17 cellular contexts compared by ENCODE assay signal in the genomic region with DNA sequence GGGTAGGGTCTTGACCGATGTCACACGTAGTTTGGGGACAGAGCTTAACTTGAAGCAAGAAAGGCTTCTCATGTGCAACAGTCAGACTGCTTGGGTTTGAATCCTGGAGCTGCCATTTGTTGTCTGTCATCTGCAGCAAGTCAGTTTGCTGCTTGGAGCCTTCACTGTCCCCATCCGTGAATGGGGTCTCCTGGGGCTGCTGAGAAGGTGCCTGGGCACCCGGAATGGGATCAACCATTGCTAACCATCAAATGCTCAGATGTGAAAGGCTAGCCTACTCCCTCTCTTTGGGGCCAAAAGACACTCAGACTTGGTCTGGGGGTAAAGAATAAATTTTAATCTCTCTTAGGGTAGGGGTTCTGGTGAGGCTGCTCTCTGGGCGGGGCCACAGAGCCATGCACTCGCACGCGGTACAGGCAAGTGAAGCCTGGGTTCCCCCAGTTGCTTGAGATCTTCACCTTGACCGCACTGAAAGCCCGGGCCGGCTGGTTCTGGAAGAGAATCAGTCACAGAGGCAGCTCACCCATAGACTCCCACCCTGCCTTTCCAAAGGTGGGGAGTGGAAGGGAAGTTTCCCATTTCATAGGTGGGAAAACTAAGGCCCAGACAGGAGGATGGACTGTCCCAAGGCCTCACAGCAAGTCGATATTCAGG. TPM values are rescaled to one million over a fixed set of nuclear protein-coding genes. Genes with fewer than 3 reads are reported as not detected.
DNase-seq lines count a peak whose midpoint lies in the region; ATAC-seq, FAIRE-seq and TF ChIP-seq lines count a peak whose summit lies in the region.
"Had no signal": no experiment of that assay in that cellular context is flagged by ENCODE, and none has a peak within 500 bp of the region (broad histone marks: within the 10 kb centered on the region; RNA-seq: fewer than 3 reads in every experiment).

No MANE protein-coding gene starts in this region.

- H3K4me3 Mint-ChIP-seq in T-helper 17 cell: no peak overlapping the region
- H3K4me3 Mint-ChIP-seq: HFFc6 had no signal

- TF ChIP-seq EP300 in H1 (IDR thresholded peaks at IDR 0.05; ENCODE audit: borderline replicate concordance in 1 of 2, low read depth in 2 of 2, low read length in 2 of 2): no peak

- H3K4me3 ChIP-seq in cardiac muscle cell (no peak overlapping the region), H1 (ENCODE audit: extremely low read depth in 1 of 4, insufficient read depth in 2 of 4, low read depth in 3 of 4, low read length in 4 of 4) (no peak overlapping the region)
- H3K4me3 ChIP-seq: BLaER1 treated with 17β-estradiol and CSF1 and Interleukin-3, amounts not matched to agents 10 nM and 100 nM had no signal

- no peaks in the 10 kb centered on the region for H3K36me3 ChIP-seq in cardiac muscle cell
- no peaks in the 10 kb centered on the region for H3K36me3 ChIP-seq in H1 (ENCODE audit: control insufficient read depth in 2 of 4, insufficient read depth in 4 of 4, low read length in 3 of 4)
- H3K36me3 ChIP-seq: BLaER1 treated with 17β-estradiol and CSF1 and Interleukin-3, amounts not matched to agents 10 nM and 100 nM had no signal

- no peak overlapping the region for H2BK20ac ChIP-seq in H1 (ENCODE audit: low read length)

- H2BK15ac ChIP-seq in H1 (ENCODE audit: low read length): no peak overlapping the region

- no peak overlapping the region for H3K18ac ChIP-seq in H1 (ENCODE audit: extremely low read depth, low read length)

- no peak overlapping the region for H3K23ac ChIP-seq in H1 (ENCODE audit: insufficient read length)

- H3K9me3 ChIP-seq in cardiac muscle cell (ENCODE audit: low read depth) (no peaks in the 10 kb centered on the region), T-helper 17 cell (ENCODE audit: control insufficient read depth, low read length, poor library complexity, severe bottlenecking) (no peaks in the 10 kb centered on the region), H1 (ENCODE audit: insufficient read depth in 2 of 2, low read depth in 1 of 2, low read length in 1 of 2) (no peaks in the 10 kb centered on the region)
- H3K9me3 ChIP-seq: BLaER1 treated with 17β-estradiol and CSF1 and Interleukin-3, amounts not matched to agents 10 nM and 100 nM had no signal

- no peak overlapping the region for H4K8ac ChIP-seq in H1 (ENCODE audit: extremely low read depth, insufficient read depth, low read length)

- peaks cover 21% of the 10 kb centered on the region for H3K4me1 Mint-ChIP-seq in T-helper 17 cell

- H2BK5ac ChIP-seq in H1 (ENCODE audit: low read depth, low read length): no peak overlapping the region

- H3K9ac ChIP-seq in H1 (replicated peaks in 1 of 4; ENCODE audit: extremely low read depth in 1 of 4, low read depth in 3 of 4, low read length in 3 of 4): no peak overlapping the region
- H3K9ac ChIP-seq: BLaER1 treated with 17β-estradiol and CSF1 and Interleukin-3, amounts not matched to agents 10 nM and 100 nM had no signal

- H3K4me1 ChIP-seq in cardiac muscle cell (ENCODE audit: low read depth): peaks cover 14% of the 10 kb centered on the region
- no peaks in the 10 kb centered on the region; a peak in 1 of 7 replicates for H3K4me1 ChIP-seq in H1 (replicated peaks in 1 of 4; ENCODE audit: control insufficient read depth in 3 of 4, insufficient read depth in 4 of 4, low read length in 3 of 4)

- no peaks in the 10 kb centered on the region for H3K36me3 Mint-ChIP-seq in T-helper 17 cell (ENCODE audit: low read depth)

- no peaks in the 10 kb centered on the region for H3K23me2 ChIP-seq in H1 (ENCODE audit: low read depth, low read length)

- FAIRE-seq in H1 (lab: Jason Lieb, UNC): no peak
- FAIRE-seq: A204.1, GM12892, H54 had no signal

- H3K4me2 ChIP-seq in H1 (ENCODE audit: insufficient read depth in 1 of 2, low read depth in 2 of 2, low read length in 2 of 2): no peak overlapping the region

- POLR2A ChIA-PET in H1 (lab: Charles Lee; ENCODE audit: partially characterized antibody): interaction anchor here (0.7 kb wide), 1 partner anchor 21 kb away, joined by 3 read pairs; no protein-coding TSS in a partner anchor

- TF ChIP-seq CTCF in cardiac muscle cell (IDR thresholded peaks at IDR 0.05; ENCODE audit: low read depth, low read length): no peak
- TF ChIP-seq CTCF in H1 (IDR thresholded peaks at IDR 0.05; ENCODE audit: control extremely low read depth in 1 of 3, insufficient read depth in 1 of 3, low read depth in 1 of 3, low read length in 3 of 3): no peak

- H4K5ac ChIP-seq in H1 (ENCODE audit: insufficient read length, low read depth, low read length): no peak overlapping the region

- peak overlapping the region; percentile 84 for H3K27ac ChIP-seq in cardiac muscle cell
- no peak overlapping the region for H3K27ac ChIP-seq in H1 (ENCODE audit: low read depth, low read length)
- H3K27ac ChIP-seq in temporal lobe (ENCODE audit: low read depth, low read length): peak overlapping the region; percentile 64
- H3K27ac ChIP-seq: BLaER1 treated with 17β-estradiol and CSF1 and Interleukin-3, amounts not matched to agents 10 nM and 100 nM had no signal

- no peak overlapping the region for H3K56ac ChIP-seq in H1 (replicated peaks; ENCODE audit: insufficient read length, low read depth, low read length)

- TF ChIP-seq RAD21 in H1 (IDR thresholded peaks at IDR 0.05 in 1 of 2, conservative IDR thresholded peaks at IDR 0.05 in 1 of 2; ENCODE audit: low read depth in 2 of 2, low read length in 2 of 2): no peak

- intact Hi-C loops in left cardiac atrium (cut with DNase I): no loop called here

- H3K27me3 Mint-ChIP-seq in T-helper 17 cell: no peaks in the 10 kb centered on the region

- DNase-seq in cardiac muscle cell (ENCODE audit: low read depth in 1 of 2, low spot score in 1 of 2) (no peak), left cardiac atrium (no peak), T-helper 17 cell (no peak), H1 (ENCODE audit: low read depth in 1 of 2, low spot score in 2 of 2) (no peak), DMS 273 treated with DMSO at 0.1 percent for 48 hours (lab: John Stamatoyannopoulos, UW) (no peak), NCI-H2107 treated with DMSO at 0.1 percent for 48 hours (lab: John Stamatoyannopoulos, UW; ENCODE audit: unreplicated experiment) (no peak)
- DNase-seq in stimulated activated CD4-positive, alpha-beta T cell treated with anti-CD3 and anti-CD28 coated beads, Interleukin-1b, Interleukin-23, amount 100 ng/mL, for 48 hours: no peak
- DNase-seq: HFFc6, Karpas-422, MM.1S, NCI-H2081 treated with DMSO at 0.1 percent for 48 hours had no signal

- H3K27ac Mint-ChIP-seq in T-helper 17 cell: peak overlapping the region; percentile 11
- H3K27ac Mint-ChIP-seq: HFFc6 had no signal

- CTCF ChIA-PET in H1 (lab: Charles Lee; ENCODE audit: partially characterized antibody): interaction anchor here (1.0 to 5.4 kb wide), 6 partner anchors 12 to 318 kb away, joined by 3 to 53 read pairs (median 4); partner anchors contain the start of gene SUN5

- no peak for ATAC-seq in left cardiac atrium
- no peak for ATAC-seq in T-helper 17 cell

- H3K4ac ChIP-seq in H1 (replicated peaks; ENCODE audit: insufficient read length, low read depth, low read length): no peak overlapping the region

- H3K14ac ChIP-seq in H1 (ENCODE audit: insufficient read length): no peak overlapping the region

- no peaks in the 10 kb centered on the region for H3K79me1 ChIP-seq in H1 (ENCODE audit: low read depth, low read length)

- TF ChIP-seq POLR2A in H1 (IDR thresholded peaks at IDR 0.05; ENCODE audit: control extremely low read depth in 1 of 2, low read depth in 2 of 2, low read length in 2 of 2): no peak

- H2AK5ac ChIP-seq in H1 (ENCODE audit: low read depth, low read length): 0 out of 2 replicates have a peak overlapping the region, but pooled peaks have one; percentile 13

- H3K79me2 ChIP-seq in H1 (ENCODE audit: control insufficient read depth in 1 of 2, insufficient read depth in 2 of 2, low read length in 2 of 2): no peaks in the 10 kb centered on the region

- no peak overlapping the region for H2AFZ ChIP-seq in H1 (ENCODE audit: low read length)

- H3K27me3 ChIP-seq in cardiac muscle cell: no peaks in the 10 kb centered on the region
- H3K27me3 ChIP-seq in H1 (replicated peaks in 1 of 4; ENCODE audit: control insufficient read depth in 3 of 4, extremely low read depth in 1 of 4, insufficient read depth in 3 of 4, low read length in 3 of 4): no peaks in the 10 kb centered on the region
- H3K27me3 ChIP-seq: BLaER1 treated with 17β-estradiol and CSF1 and Interleukin-3, amounts not matched to agents 10 nM and 100 nM had no signal

- WGBS in H1 (ENCODE audit: extremely low coverage in 1 of 2, insufficient coverage in 1 of 2, insufficient read length in 1 of 2, insufficient replicate concordance in 2 of 2, low coverage in 1 of 2, low lambda C conversion rate in 2 of 2, missing lambda C conversion rate in 1 of 2), 2 experiments: 88% methylated on average over 12 of the region's 12 CpGs; no CpG with 5 or more reads in 1 of the 2 experiments

- no peaks in the 10 kb centered on the region for H4K20me1 ChIP-seq in H1 (replicated peaks in 1 of 2; ENCODE audit: control insufficient read depth in 1 of 2, insufficient read depth in 2 of 2, low read length in 2 of 2)
- H4K20me1 ChIP-seq: BLaER1 treated with 17β-estradiol and CSF1 and Interleukin-3, amounts not matched to agents 10 nM and 100 nM had no signal

- no peak overlapping the region for H4K91ac ChIP-seq in H1 (replicated peaks; ENCODE audit: insufficient read length, low read length)

- H2BK12ac ChIP-seq in H1 (ENCODE audit: low read depth, low read length): no peak overlapping the region

- no peak overlapping the region for H2BK120ac ChIP-seq in H1 (replicated peaks; ENCODE audit: low read depth, low read length)

RNA-seq across cellular contexts. Expression of gene SUN5, which starts 20.6 kb away (rescaled TPM):
- not detected in 2 replicates for total RNA-seq in cardiac muscle cell
- polyA plus RNA-seq in cardiac muscle cell: not detected in 2 replicates
- total RNA-seq in left cardiac atrium: not detected
- total RNA-seq in T-helper 17 cell: not detected
- not detected in 2 replicates for total RNA-seq in H1 (2021; fragmentation: NEBNext Ultra II Directional; extraction: Animal tissue kit (Norgen Biotek cat#: 25700))
- polyA plus RNA-seq in H1 (2011; rRNA removed): not detected in 2 replicates
- not detected for polyA plus RNA-seq in H1 (2011; cell fraction: cytosol; rRNA removed)
- not detected for polyA plus RNA-seq in H1 (2011; cell fraction: nucleus; rRNA removed)
- polyA plus RNA-seq in H1 (2012, experiment 1 of 2): not detected in 4 replicates
- polyA plus RNA-seq in H1 (2012, experiment 2 of 2): not detected
- not detected for polyA plus RNA-seq in H1 (2013, experiment 1 of 2)
- not detected for polyA plus RNA-seq in H1 (2013, experiment 2 of 2)
- polyA minus RNA-seq in H1 (2011; rRNA and poly(A)+ RNA removed): not detected in 2 replicates
- not detected for polyA minus RNA-seq in H1 (2011; cell fraction: cytosol; rRNA and poly(A)+ RNA removed)
- polyA minus RNA-seq in H1 (2011; cell fraction: nucleus; rRNA and poly(A)+ RNA removed): not detected
- not detected for total RNA-seq in temporal lobe
- total RNA-seq: Daoy, HFFc6 had no signal

RNA-seq across cellular contexts. Expression of gene BPIFB2, which starts 23.9 kb away (rescaled TPM):
- total RNA-seq in cardiac muscle cell (not detected in 2 replicates), left cardiac atrium (not detected), T-helper 17 cell (not detected), temporal lobe (not detected)
- polyA plus RNA-seq in cardiac muscle cell (not detected in 2 replicates), H1 (2011; rRNA removed) (not detected in 2 replicates)
- total RNA-seq in H1 (2021; fragmentation: NEBNext Ultra II Directional; extraction: Animal tissue kit (Norgen Biotek cat#: 25700)): not detected in 2 replicates
- polyA plus RNA-seq in H1 (2011; cell fraction: cytosol; rRNA removed): 0.62 TPM
- not detected for polyA plus RNA-seq in H1 (2011; cell fraction: nucleus; rRNA removed)
- not detected in 4 replicates for polyA plus RNA-seq in H1 (2012, experiment 1 of 2)
- polyA plus RNA-seq in H1 (2012, experiment 2 of 2): 0.13 TPM
- polyA plus RNA-seq in H1 (2013, experiment 1 of 2): not detected
- polyA plus RNA-seq in H1 (2013, experiment 2 of 2): not detected
- 0.15 TPM in 1 of 2 replicates, not detected in the other for polyA minus RNA-seq in H1 (2011; rRNA and poly(A)+ RNA removed)
- polyA minus RNA-seq in H1 (2011; cell fraction: cytosol; rRNA and poly(A)+ RNA removed): not detected
- polyA minus RNA-seq in H1 (2011; cell fraction: nucleus; rRNA and poly(A)+ RNA removed): not detected
- total RNA-seq: Daoy, HFFc6 had no signal

RNA-seq across cellular contexts. Expression of gene BPIFB6, which starts 47.9 kb away (rescaled TPM):
- total RNA-seq in cardiac muscle cell: not detected in 2 replicates
- not detected in 2 replicates for polyA plus RNA-seq in cardiac muscle cell
- not detected for total RNA-seq in left cardiac atrium
- not detected for total RNA-seq in T-helper 17 cell
- not detected in 2 replicates for total RNA-seq in H1 (2021; fragmentation: NEBNext Ultra II Directional; extraction: Animal tissue kit (Norgen Biotek cat#: 25700))
- polyA plus RNA-seq in H1 (2011; rRNA removed): not detected in 2 replicates
- polyA plus RNA-seq in H1 (2011; cell fraction: cytosol; rRNA removed): not detected
- polyA plus RNA-seq in H1 (2011; cell fraction: nucleus; rRNA removed): not detected
- not detected in 4 replicates for polyA plus RNA-seq in H1 (2012, experiment 1 of 2)
- not detected for polyA plus RNA-seq in H1 (2012, experiment 2 of 2)
- polyA plus RNA-seq in H1 (2013, experiment 1 of 2): not detected
- polyA plus RNA-seq in H1 (2013, experiment 2 of 2): not detected
- not detected in 2 replicates for polyA minus RNA-seq in H1 (2011; rRNA and poly(A)+ RNA removed)
- not detected for polyA minus RNA-seq in H1 (2011; cell fraction: cytosol; rRNA and poly(A)+ RNA removed)
- not detected for polyA minus RNA-seq in H1 (2011; cell fraction: nucleus; rRNA and poly(A)+ RNA removed)
- total RNA-seq in temporal lobe: not detected
- total RNA-seq: Daoy, HFFc6 had no signal
